Comparison of ENCODE assay signal across 24 cellular contexts in the genomic region with DNA sequence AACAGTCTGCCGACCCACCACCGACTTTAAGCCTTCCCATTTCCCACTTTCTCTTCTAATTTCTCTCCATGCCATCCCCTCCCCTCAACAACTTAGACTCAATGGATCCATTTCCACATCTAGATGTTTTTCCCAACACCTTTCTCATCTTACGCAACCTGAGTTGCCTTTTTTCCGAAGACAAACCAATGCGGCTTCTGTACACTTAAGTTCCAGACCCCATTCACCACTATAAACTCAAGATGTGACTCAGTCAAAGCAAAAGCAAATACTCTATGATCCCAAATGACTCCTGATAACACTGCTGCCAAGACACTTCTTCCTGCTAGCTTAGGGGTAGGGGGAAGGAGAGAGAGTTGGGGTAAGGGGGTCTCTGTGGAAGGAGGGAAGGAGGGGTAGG. TPM values are rescaled to one million over a fixed set of nuclear protein-coding genes. Genes with fewer than 3 reads are reported as not detected.
"Had no signal": no experiment of that assay in that cellular context is flagged by ENCODE, and none has a peak within 500 bp of the region (broad histone marks: within the 10 kb centered on the region; RNA-seq: fewer than 3 reads in every experiment).

No MANE protein-coding gene starts in this region.

- H3K36me3 ChIP-seq: SJSA1 had no signal

- FAIRE-seq: HTR-8/SVneo, RCC 7860 had no signal

- H3K4me2 ChIP-seq: KMS-11 had no signal

- H3K4me3 ChIP-seq: SJSA1, SK-N-MC had no signal

- H3K27me3 ChIP-seq: SJSA1 had no signal

- H3K9me3 ChIP-seq: SJSA1 had no signal

- H3K9ac ChIP-seq: KMS-11 had no signal

- H3K4me1 ChIP-seq: SJSA1 had no signal

- DNase-seq: Kasumi-1, MM.1S, NCI-H1092 treated with DMSO at 0.1 percent for 48 hours, NCI-H1436, NCI-H187, NCI-H2029, NCI-H2081 treated with DMSO at 0.1 percent for 48 hours, NCI-H2171, NCI-H226, NCI-H446, NCI-H510A, NCI-H524 treated with DMSO at 0.1 percent for 48 hours, NCI-H69, NCI-H774, Right ventricle myocardium superior, RPMI8226, SIG-M5 had no signal

- H3K27ac ChIP-seq: HL-60, KMS-11, SJSA1, SK-N-MC had no signal

RNA-seq across cellular contexts. Expression of a gene that starts 1.3 kb away (rescaled TPM):
- total RNA-seq: M059J, Right ventricle myocardium superior, SJSA1 had no signal

RNA-seq across cellular contexts. Expression of a gene that starts 26.5 kb away (rescaled TPM):
- total RNA-seq: M059J, Right ventricle myocardium superior, SJSA1 had no signal
